In the genomic region with DNA sequence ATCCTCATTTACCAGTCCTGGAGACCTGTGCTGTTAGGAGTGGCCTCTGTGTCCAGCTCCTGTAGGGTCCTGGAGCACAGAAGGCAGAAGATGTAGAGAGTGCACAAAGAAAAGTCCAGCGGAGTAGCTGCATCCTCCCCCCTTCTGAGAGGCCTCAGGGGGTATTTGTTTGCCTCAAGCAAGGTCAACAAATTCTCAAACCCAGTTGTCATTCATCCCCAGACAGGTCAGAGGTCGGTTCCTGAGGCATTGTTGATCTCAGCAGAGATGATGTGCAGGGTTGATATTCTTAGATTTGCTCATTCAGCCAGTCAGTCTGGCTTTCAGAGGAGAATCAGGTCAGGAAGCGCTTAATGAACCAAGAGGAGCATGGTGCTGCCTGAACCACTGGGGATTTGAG, we compare ENCODE assay signal across 25 cellular contexts. TPM values are rescaled to one million over a fixed set of nuclear protein-coding genes. Genes with fewer than 3 reads are reported as not detected.
"Had no signal": no experiment of that assay in that cellular context is flagged by ENCODE, and none has a peak within 500 bp of the region (broad histone marks: within the 10 kb centered on the region; RNA-seq: fewer than 3 reads in every experiment).

No MANE protein-coding gene starts in this region.

- FAIRE-seq: TTC549 had no signal

- ATAC-seq: Panc1, Right ventricle myocardium inferior, T-cell had no signal

- H3K4me1 ChIP-seq: breast epithelium had no signal

- H3K4me3 ChIP-seq: breast epithelium, SK-N-MC had no signal

- H3K27ac ChIP-seq: breast epithelium, SK-N-MC had no signal

- H3K27me3 ChIP-seq: breast epithelium had no signal

- H3K36me3 ChIP-seq: breast epithelium had no signal

- DNase-seq: activated B cell treated with CpG ODN at 0.5 μM for 24 hours; activated CD4-positive, alpha-beta memory T cell treated with anti-CD3 and anti-CD28 coated beads for 36 hours; activated CD4-positive, alpha-beta T cell treated with anti-CD3 and anti-CD28 coated beads for 1 hour; activated CD4-positive, alpha-beta T cell treated with anti-CD3 and anti-CD28 coated beads, Interleukin-2, amount 10 ng/mL, durations not matched to agents 7 days and 5 days; activated naive CD4-positive, alpha-beta T cell; aorta; caudate nucleus; MM.1S; NCI-H1105; NCI-H187 treated with DMSO at 0.1 percent for 48 hours; NCI-H2081 treated with DMSO at 0.1 percent for 48 hours; NCI-H446; NCI-H524; NK-92 treated with Interleukin-12 subunit alpha and Interleukin-12 subunit beta, amount 100 ng/mL, for 24 hours; OCI-M1; RPMI8226; T-cell; T-helper 2 cell; T1000 had no signal

RNA-seq across cellular contexts. Expression of gene RBFOX1, which starts 8.3 kb away (rescaled TPM):
- total RNA-seq: activated B cell treated with CpG ODN at 0.5 μM for 24 hours; activated CD4-positive, alpha-beta memory T cell treated with anti-CD3 and anti-CD28 coated beads for 36 hours; activated CD4-positive, alpha-beta T cell treated with anti-CD3 and anti-CD28 coated beads, Interleukin-2, amount 10 ng/mL, durations not matched to agents 7 days and 5 days; activated CD8-positive, alpha-beta memory T cell treated with anti-CD3 and anti-CD28 coated beads for 36 hours; aorta; T-cell had no signal
